In genomic region chr16:72876981-72877373, GRCh38 we compare ENCODE assay signal across 3 cellular contexts.
TF ChIP-seq lines count a peak whose summit lies in the region.

No MANE protein-coding gene starts in this region.

TF ChIP-seq in SK-N-SH, 30 proteins besides CTCF, POLR2A, EP300 and RAD21 (continued from another document):
- TF ChIP-seq MAX (IDR thresholded peaks at IDR 0.05; ENCODE audit: low read depth) (no peak), TEAD4 (IDR thresholded peaks at IDR 0.05; ENCODE audit: borderline replicate concordance, insufficient read depth) (no peak), GABPA (IDR thresholded peaks at IDR 0.05; ENCODE audit: low read depth) (no peak), SIN3A (IDR thresholded peaks at IDR 0.05; ENCODE audit: borderline replicate concordance, low read depth, low read length) (no peak), POLR2AphosphoS5 (IDR thresholded peaks at IDR 0.05; ENCODE audit: low read depth, low read length) (no peak), YY1 (IDR thresholded peaks at IDR 0.05; ENCODE audit: low read depth) (no peak)
- TF ChIP-seq, protein P1, sequence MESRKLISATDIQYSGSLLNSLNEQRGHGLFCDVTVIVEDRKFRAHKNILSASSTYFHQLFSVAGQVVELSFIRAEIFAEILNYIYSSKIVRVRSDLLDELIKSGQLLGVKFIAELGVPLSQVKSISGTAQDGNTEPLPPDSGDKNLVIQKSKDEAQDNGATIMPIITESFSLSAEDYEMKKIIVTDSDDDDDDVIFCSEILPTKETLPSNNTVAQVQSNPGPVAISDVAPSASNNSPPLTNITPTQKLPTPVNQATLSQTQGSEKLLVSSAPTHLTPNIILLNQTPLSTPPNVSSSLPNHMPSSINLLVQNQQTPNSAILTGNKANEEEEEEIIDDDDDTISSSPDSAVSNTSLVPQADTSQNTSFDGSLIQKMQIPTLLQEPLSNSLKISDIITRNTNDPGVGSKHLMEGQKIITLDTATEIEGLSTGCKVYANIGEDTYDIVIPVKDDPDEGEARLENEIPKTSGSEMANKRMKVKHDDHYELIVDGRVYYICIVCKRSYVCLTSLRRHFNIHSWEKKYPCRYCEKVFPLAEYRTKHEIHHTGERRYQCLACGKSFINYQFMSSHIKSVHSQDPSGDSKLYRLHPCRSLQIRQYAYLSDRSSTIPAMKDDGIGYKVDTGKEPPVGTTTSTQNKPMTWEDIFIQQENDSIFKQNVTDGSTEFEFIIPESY (IDR thresholded peaks at IDR 0.05; ENCODE audit: borderline replicate concordance, low read depth) = no peak

TF ChIP-seq in SK-N-SH treated with all-trans-retinoic acid at 6 μM for 48 hours, 23 proteins besides CTCF, POLR2A, EP300 and RAD21 (continued from another document):
- TF ChIP-seq CREB5 (CRISPR knock-in tag; IDR thresholded peaks at IDR 0.05; ENCODE audit: low read depth) (no peak), ZNF70 (CRISPR knock-in tag; IDR thresholded peaks at IDR 0.05) (no peak), SNAI2 (CRISPR knock-in tag; IDR thresholded peaks at IDR 0.05) (no peak), TOX (CRISPR knock-in tag; IDR thresholded peaks at IDR 0.05; ENCODE audit: borderline replicate concordance) (no peak)

TF ChIP-seq in WTC11, 78 proteins besides CTCF, POLR2A, EP300 and RAD21 (continued from another document):
- TF ChIP-seq, protein P2, sequence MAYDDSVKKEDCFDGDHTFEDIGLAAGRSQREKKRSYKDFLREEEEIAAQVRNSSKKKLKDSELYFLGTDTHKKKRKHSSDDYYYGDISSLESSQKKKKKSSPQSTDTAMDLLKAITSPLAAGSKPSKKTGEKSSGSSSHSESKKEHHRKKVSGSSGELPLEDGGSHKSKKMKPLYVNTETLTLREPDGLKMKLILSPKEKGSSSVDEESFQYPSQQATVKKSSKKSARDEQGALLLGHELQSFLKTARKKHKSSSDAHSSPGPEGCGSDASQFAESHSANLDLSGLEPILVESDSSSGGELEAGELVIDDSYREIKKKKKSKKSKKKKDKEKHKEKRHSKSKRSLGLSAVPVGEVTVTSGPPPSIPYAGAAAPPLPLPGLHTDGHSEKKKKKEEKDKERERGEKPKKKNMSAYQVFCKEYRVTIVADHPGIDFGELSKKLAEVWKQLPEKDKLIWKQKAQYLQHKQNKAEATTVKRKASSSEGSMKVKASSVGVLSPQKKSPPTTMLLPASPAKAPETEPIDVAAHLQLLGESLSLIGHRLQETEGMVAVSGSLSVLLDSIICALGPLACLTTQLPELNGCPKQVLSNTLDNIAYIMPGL (CRISPR knock-in tag; IDR thresholded peaks at IDR 0.05) = no peak
